ENCODE assay signal across 8 cellular contexts in genomic region chr5:149961186-149961685, GRCh38. TPM values are rescaled to one million over a fixed set of nuclear protein-coding genes. Genes with fewer than 3 reads are reported as not detected.
DNase-seq lines count a peak whose midpoint lies in the region; ATAC-seq and TF ChIP-seq lines count a peak whose summit lies in the region.

No MANE protein-coding gene starts in this region.

- intact Hi-C loops in Right ventricle myocardium superior (cut with DNase I), result no loop called here
- intact Hi-C loops in adrenal gland (cut with DNase I), result no loop called here
- intact Hi-C loops in right lobe of liver (cut with DNase I), result no loop called here

- WGBS in adrenal gland, 4 donors, result 11 to 23% (median 15%) methylated on average over 11 to 23 of the region's 23 CpGs
- WGBS in right lobe of liver (ENCODE audit: insufficient coverage, low coverage, low lambda C conversion rate, missing lambda C conversion rate), result 34% methylated on average over 7 of the region's 23 CpGs
- WGBS in tibial nerve, 2 donors, result 14 to 21% methylated on average over 13 to 23 of the region's 23 CpGs

- DNase-seq in cardiac muscle cell (ENCODE audit: low read depth in 1 of 2, low spot score in 1 of 2) (no peak), Right ventricle myocardium superior (no peak), adrenal gland (no peak), right lobe of liver (no peak), tibial nerve (ENCODE audit: low spot score in 2 of 2) (no peak), NCI-H1092 treated with DMSO at 0.1 percent for 48 hours (lab: John Stamatoyannopoulos, UW) (no peak), NCI-H2081 (lab: John Stamatoyannopoulos, UW) (no peak), kidney tubule cell (ENCODE audit: low spot score) (no peak)

- no peak for TF ChIP-seq POLR2A in adrenal gland (IDR thresholded peaks at IDR 0.05)
- TF ChIP-seq POLR2A in right lobe of liver (IDR thresholded peaks at IDR 0.05), result no peak
- TF ChIP-seq POLR2A in tibial nerve (IDR thresholded peaks at IDR 0.05), result no peak

- H3K9me3 ChIP-seq in cardiac muscle cell (ENCODE audit: low read depth) (no peaks in the 10 kb centered on the region), adrenal gland (replicated peaks in 1 of 3) (no peaks in the 10 kb centered on the region), right lobe of liver (no peaks in the 10 kb centered on the region), tibial nerve (no peaks in the 10 kb centered on the region)

- no peak for TF ChIP-seq EP300 in tibial nerve (IDR thresholded peaks at IDR 0.05)

- no peaks in the 10 kb centered on the region for H3K4me1 ChIP-seq in cardiac muscle cell (ENCODE audit: low read depth)
- peaks cover 14 to 21% of the 10 kb centered on the region in 2 donors for H3K4me1 ChIP-seq in adrenal gland (replicated peaks in 1 of 2)
- H3K4me1 ChIP-seq in right lobe of liver, result peaks cover 0 to 8% (median 2%) of the 10 kb centered on the region in 4 donors
- H3K4me1 ChIP-seq in tibial nerve, result peaks cover 0 to 29% (median 10%) of the 10 kb centered on the region in 4 donors

- TF ChIP-seq CTCF in cardiac muscle cell (IDR thresholded peaks at IDR 0.05; ENCODE audit: low read depth, low read length), result no peak
- no peak for TF ChIP-seq CTCF in adrenal gland (IDR thresholded peaks at IDR 0.05)
- no peak for TF ChIP-seq CTCF in right lobe of liver (IDR thresholded peaks at IDR 0.05)
- TF ChIP-seq CTCF in tibial nerve (IDR thresholded peaks at IDR 0.05), result no peak

- peak overlapping the region; percentile 50 for H3K4me3 ChIP-seq in cardiac muscle cell
- peak overlapping the region in 3 of 4 donors; percentile 66 to 100 (median 78) for H3K4me3 ChIP-seq in adrenal gland
- H3K4me3 ChIP-seq in right lobe of liver, result peak overlapping the region; percentile 61 to 68 (median 68)
- peak overlapping the region; percentile 76 to 89 (median 88) for H3K4me3 ChIP-seq in tibial nerve

- H3K27ac ChIP-seq in cardiac muscle cell (no peak overlapping the region), adrenal gland (peak overlapping the region; percentile 69 to 98 (median 89)), right lobe of liver (no peak overlapping the region), tibial nerve (peak overlapping the region; percentile 80 to 94 (median 88))

- H3K36me3 ChIP-seq in cardiac muscle cell, result no peaks in the 10 kb centered on the region
- H3K36me3 ChIP-seq in adrenal gland (replicated peaks in 1 of 2), result no peaks in the 10 kb centered on the region
- no peaks in the 10 kb centered on the region for H3K36me3 ChIP-seq in right lobe of liver
- no peaks in the 10 kb centered on the region for H3K36me3 ChIP-seq in tibial nerve

- no peaks in the 10 kb centered on the region for H3K27me3 ChIP-seq in cardiac muscle cell
- H3K27me3 ChIP-seq in adrenal gland, result no peaks in the 10 kb centered on the region
- no peaks in the 10 kb centered on the region for H3K27me3 ChIP-seq in right lobe of liver
- no peaks in the 10 kb centered on the region for H3K27me3 ChIP-seq in tibial nerve

- ATAC-seq in Right ventricle myocardium superior (ENCODE audit: poor library complexity) (no peak), right lobe of liver (no peak)

RNA-seq across cellular contexts. Expression of gene SLC26A2, which starts 0.7 kb away (rescaled TPM):
- total RNA-seq in cardiac muscle cell, result 6.8 and 7.0 TPM in 2 replicates
- 3.8 and 4.4 TPM in 2 replicates for polyA plus RNA-seq in cardiac muscle cell
- total RNA-seq in Right ventricle myocardium superior, result 2.9 TPM
- total RNA-seq in adrenal gland, result 100 to 1,000 TPM in 1 of 8 donors, 10 to 100 TPM in 7; 28.3 to 228 (median 49.0) TPM
- 100 to 1,000 TPM in 1 of 3 donors, 10 to 100 TPM in 1, 1 to 10 TPM in 1; 7.2 to 124 (median 13.4) TPM for polyA plus RNA-seq in adrenal gland
- total RNA-seq in right lobe of liver, result 1 to 10 TPM; 1.3 to 2.4 (median 2.0) TPM
- total RNA-seq in tibial nerve, result 10 to 100 TPM; 10.2 to 17.9 (median 12.4) TPM

RNA-seq across cellular contexts. Expression of gene PDE6A, which starts 16.6 kb away (rescaled TPM):
- total RNA-seq in cardiac muscle cell, result 0.21 TPM in 1 of 2 replicates, not detected in the other
- not detected in 2 replicates for polyA plus RNA-seq in cardiac muscle cell
- total RNA-seq in Right ventricle myocardium superior, result 0.08 TPM
- 1 to 10 TPM in 2 of 8 donors, under 1 TPM in 6; 0.14 to 1.6 (median 0.85) TPM for total RNA-seq in adrenal gland
- polyA plus RNA-seq in adrenal gland, result 1 to 10 TPM in 1 of 3 donors, under 1 TPM in 2; 0.81 to 1.5 (median 0.97) TPM
- total RNA-seq in right lobe of liver, result not detected
- total RNA-seq in tibial nerve, result under 1 TPM in 1 of 4 donors, not detected in 3; 0.22 TPM

RNA-seq across cellular contexts. Expression of gene TIGD6, which starts 39.2 kb away (rescaled TPM):
- total RNA-seq in cardiac muscle cell (3.5 and 7.6 TPM in 2 replicates), Right ventricle myocardium superior (1.9 TPM), adrenal gland (1 to 10 TPM; 5.4 to 9.4 (median 7.6) TPM), right lobe of liver (1 to 10 TPM; 1.5 to 2.8 (median 2.2) TPM), tibial nerve (10 to 100 TPM in 1 of 4 donors, 1 to 10 TPM in 3; 6.7 to 14.4 (median 8.1) TPM)
- polyA plus RNA-seq in cardiac muscle cell (10.3 and 11.4 TPM in 2 replicates), adrenal gland (10 to 100 TPM in 1 of 3 donors, 1 to 10 TPM in 2; 7.4 to 10.5 (median 8.5) TPM)

RNA-seq across cellular contexts. Expression of gene HMGXB3, which starts 39.3 kb away (rescaled TPM):
- 27.8 and 51.0 TPM in 2 replicates for total RNA-seq in cardiac muscle cell
- 16.7 and 23.9 TPM in 2 replicates for polyA plus RNA-seq in cardiac muscle cell
- 13.8 TPM for total RNA-seq in Right ventricle myocardium superior
- 10 to 100 TPM; 29.6 to 53.1 (median 36.1) TPM for total RNA-seq in adrenal gland
- 10 to 100 TPM; 22.8 to 56.5 (median 48.9) TPM for polyA plus RNA-seq in adrenal gland
- 10 to 100 TPM in 4 of 6 experiments, 1 to 10 TPM in 2; 7.7 to 28.3 (median 12.2) TPM for total RNA-seq in right lobe of liver
- total RNA-seq in tibial nerve, result 10 to 100 TPM; 47.7 to 58.2 (median 55.3) TPM

Comparison
In these comparisons a context has a peak if more than half of its experiments do, and no peak if none do; other contexts are left out.
1. H3K27ac ChIP-seq: peak in adrenal gland (5 of 5) and tibial nerve (4 of 4); none in cardiac muscle cell (single experiment) and right lobe of liver (0 of 3).
2. Peak in every context shown above with its lines, with median percentiles within 50 percentile points of each other: H3K4me3 ChIP-seq.